8 cellular contexts compared by ENCODE assay signal in the genomic region with DNA sequence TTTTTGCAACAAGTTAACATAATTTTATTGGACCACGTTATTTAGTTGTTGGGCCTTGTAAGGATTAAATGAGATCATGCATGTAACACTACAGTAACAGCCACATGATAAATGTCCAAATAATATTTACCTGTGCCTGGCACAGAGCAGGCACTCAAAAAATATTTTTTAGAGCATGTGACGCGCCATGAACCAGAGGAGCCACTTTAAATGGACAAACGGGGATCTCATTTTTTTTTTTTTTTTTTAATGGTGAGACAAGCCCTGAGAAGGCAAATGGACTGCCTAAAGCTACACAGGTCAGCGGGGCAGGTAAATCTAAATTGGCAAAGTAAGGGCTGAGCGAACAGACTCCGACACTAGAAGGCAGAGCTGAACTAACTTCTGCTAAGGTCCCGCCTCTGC. TPM values are rescaled to one million over a fixed set of nuclear protein-coding genes. Genes with fewer than 3 reads are reported as not detected.
DNase-seq lines count a peak whose midpoint lies in the region; ATAC-seq and TF ChIP-seq lines count a peak whose summit lies in the region.

No MANE protein-coding gene starts in this region.

- H3K36me3 Mint-ChIP-seq in T-helper 17 cell (ENCODE audit: low read depth), result peaks cover 9% of the 10 kb centered on the region

- TF ChIP-seq CTCF in GM13976 (IDR thresholded peaks at IDR 0.05; ENCODE audit: borderline replicate concordance, control extremely low read depth, extremely low read depth, insufficient read depth, missing control alignments) (peak; percentile 57), foreskin fibroblast (IDR thresholded peaks at IDR 0.05; ENCODE audit: low read depth, low read length) (no peak)

- H3K4me1 ChIP-seq in skeletal muscle tissue (ENCODE audit: control insufficient read depth in 3 of 3, insufficient read depth in 3 of 3, low read length in 3 of 3), result peaks cover 27 to 36% (median 31%) of the 10 kb centered on the region in 3 donors

- peak overlapping the region; percentile 100 for H3K27ac Mint-ChIP-seq in T-helper 17 cell

- DNase-seq in GM13976 (ENCODE audit: low spot score) (no peak), T-helper 17 cell (no peak), foreskin fibroblast (no peak), NCI-H1436 (lab: John Stamatoyannopoulos, UW) (no peak), superior temporal gyrus (ENCODE audit: extremely low spot score) (no peak)

- H3K27ac ChIP-seq in skeletal muscle tissue (ENCODE audit: low read depth, low read length), result peak overlapping the region; percentile 97

- H3K27me3 ChIP-seq in skeletal muscle tissue (ENCODE audit: control insufficient read depth in 3 of 3, insufficient read depth in 3 of 3, low read length in 3 of 3), result peaks cover 0 to 8% (median 4%) of the 10 kb centered on the region in 3 donors

- H3K9me3 ChIP-seq in T-helper 17 cell (ENCODE audit: control insufficient read depth, low read length, poor library complexity, severe bottlenecking) (no peaks in the 10 kb centered on the region), skeletal muscle tissue (ENCODE audit: control insufficient read depth in 3 of 3, low read length in 3 of 3) (no peaks in the 10 kb centered on the region)

- H3K4me3 Mint-ChIP-seq in T-helper 17 cell, result peak overlapping the region; percentile 99

- H3K4me1 Mint-ChIP-seq in T-helper 17 cell, result peaks cover 37% of the 10 kb centered on the region

- peak overlapping the region; percentile 57 to 75 for H3K4me3 ChIP-seq in foreskin fibroblast (ENCODE audit: low read depth in 1 of 2, low read length in 2 of 2)
- peak overlapping the region; percentile 67 to 98 (median 95) for H3K4me3 ChIP-seq in skeletal muscle tissue (ENCODE audit: low read length in 3 of 3)

- peaks cover 10% of the 10 kb centered on the region for H3K27me3 Mint-ChIP-seq in T-helper 17 cell

- no peak for ATAC-seq in T-helper 17 cell
- no peak for ATAC-seq in HG03565 (IDR thresholded peaks at IDR 0.05; ENCODE audit: unreplicated experiment)
- no peak for ATAC-seq in GM21528 (IDR thresholded peaks at IDR 0.05; ENCODE audit: low FRiP score, unreplicated experiment)

- in situ Hi-C loops in GM13976 (cut with MboI; ENCODE audit: low sequenced_read_pairs, unreplicated experiment), result no loop called here

- H3K36me3 ChIP-seq in skeletal muscle tissue (ENCODE audit: control insufficient read depth in 3 of 3, insufficient read depth in 3 of 3, low read length in 3 of 3), result peaks cover 27 to 29% (median 28%) of the 10 kb centered on the region in 3 donors

- peak overlapping the region; percentile 62 to 94 (median 74) for H3K9ac ChIP-seq in skeletal muscle tissue (ENCODE audit: low read depth in 1 of 3, low read length in 3 of 3)

RNA-seq across cellular contexts. Expression of a gene that starts 0.8 kb away (rescaled TPM):
- total RNA-seq in T-helper 17 cell, result 1,000 to 10,000 TPM; 3,299 to 3,349 TPM
- total RNA-seq in skeletal muscle tissue, result 455 TPM

RNA-seq across cellular contexts. Expression of a gene that starts 14.4 kb away (rescaled TPM):
- total RNA-seq in T-helper 17 cell (not detected), skeletal muscle tissue (not detected)

RNA-seq across cellular contexts. Expression of a gene that starts 14.7 kb away (rescaled TPM):
- total RNA-seq in T-helper 17 cell, result not detected
- total RNA-seq in skeletal muscle tissue, result not detected

RNA-seq across cellular contexts. Expression of a gene that starts 17.9 kb away (rescaled TPM):
- total RNA-seq in T-helper 17 cell (10 to 100 TPM in 1 of 2 donors, 1 to 10 TPM in 1; 1.6 to 27.3 TPM), skeletal muscle tissue (1.0 TPM)

RNA-seq across cellular contexts. Expression of a gene that starts 23.8 kb away (rescaled TPM):
- total RNA-seq in T-helper 17 cell (100 to 1,000 TPM; 929 to 961 TPM), skeletal muscle tissue (13.6 TPM)
